Comparison of ENCODE assay signal across 10 cellular contexts in genomic region chr17:80781188-80781577, GRCh38.
A peak's percentile ranks its signal among the peaks of the same experiment; 100 is the strongest.
DNase-seq lines count a peak whose midpoint lies in the region; ATAC-seq and TF ChIP-seq lines count a peak whose summit lies in the region.
"Had no signal": no experiment of that assay in that cellular context is flagged by ENCODE, and none has a peak within 500 bp of the region (broad histone marks: within the 10 kb centered on the region; RNA-seq: fewer than 3 reads in every experiment).

No MANE protein-coding gene starts in this region.

- H3K9me3 ChIP-seq in BLaER1 treated with 17β-estradiol and CSF1 and Interleukin-3, amounts not matched to agents 10 nM and 100 nM (replicated peaks in 1 of 11): no peaks in the 10 kb centered on the region; a peak in 1 of 22 replicates
- H3K9me3 ChIP-seq in H9 (ENCODE audit: control insufficient read depth, low read depth, low read length) (no peaks in the 10 kb centered on the region), MM.1S (replicated peaks; ENCODE audit: insufficient read depth, low read length) (no peaks in the 10 kb centered on the region)

- ATAC-seq in HG02588 (IDR thresholded peaks at IDR 0.05; ENCODE audit: unreplicated experiment): no peak

- H3K4me3 Mint-ChIP-seq in H9: no peak overlapping the region
- peak overlapping the region; percentile 54 for H3K4me3 Mint-ChIP-seq in activated CD4-positive, alpha-beta memory T cell treated with anti-CD3 and anti-CD28 coated beads, Interleukin-2, amount 10 ng/mL, durations not matched to agents 7 days and 5 days
- no peak overlapping the region for H3K4me3 Mint-ChIP-seq in mesothelial cell of epicardium

- H3K9me2 ChIP-seq in MM.1S (replicated peaks; ENCODE audit: insufficient read depth, low read length): no peaks in the 10 kb centered on the region

- H3K27ac Mint-ChIP-seq in H9 (peak overlapping the region in 2 of 3 experiments; percentile 0 to 44; a peak in 1 of 7 replicates), mesothelial cell of epicardium (no peak overlapping the region)
- peak overlapping the region; percentile 95 for H3K27ac Mint-ChIP-seq in activated CD4-positive, alpha-beta memory T cell treated with anti-CD3 and anti-CD28 coated beads, Interleukin-2, amount 10 ng/mL, durations not matched to agents 7 days and 5 days

- H3K27me3 ChIP-seq in BLaER1 treated with 17β-estradiol and CSF1 and Interleukin-3, amounts not matched to agents 10 nM and 100 nM: no peaks in the 10 kb centered on the region
- H3K27me3 ChIP-seq in H9 (ENCODE audit: insufficient read depth, low read length): no peaks in the 10 kb centered on the region
- no peaks in the 10 kb centered on the region for H3K27me3 ChIP-seq in MM.1S (replicated peaks; ENCODE audit: insufficient read depth, low read length)

- POLR2A ChIA-PET in activated CD4-positive, alpha-beta memory T cell treated with anti-CD3 and anti-CD28 coated beads, Interleukin-2, amount 10 ng/mL, durations not matched to agents 7 days and 5 days (lab: Charles Lee): interaction anchor here (0.7 to 6.0 kb wide), 22 partner anchors 9 to 358 kb away, joined by 3 to 68 read pairs (median 6); no protein-coding TSS in a partner anchor

- peak overlapping the region; percentile 17 to 66 (median 53); a peak in 21 of 22 replicates for H3K4me2 ChIP-seq in BLaER1 treated with 17β-estradiol and CSF1 and Interleukin-3, amounts not matched to agents 10 nM and 100 nM
- H3K4me2 ChIP-seq in H9 (ENCODE audit: insufficient read depth, insufficient read length, low read length) (no peak overlapping the region), MM.1S (ENCODE audit: low read depth, low read length) (no peak overlapping the region)

- no peak overlapping the region for H2BK5ac ChIP-seq in H9 (ENCODE audit: insufficient read length, low read length)

- H3K9ac ChIP-seq in BLaER1 treated with 17β-estradiol and CSF1 and Interleukin-3, amounts not matched to agents 10 nM and 100 nM: peak overlapping the region in 2 of 11 experiments; percentile 23 to 24; a peak in 1 of 22 replicates
- no peak overlapping the region for H3K9ac ChIP-seq in H9 (ENCODE audit: extremely low read depth, insufficient read length, low read length)
- H3K9ac ChIP-seq in MM.1S (ENCODE audit: low read length): no peak overlapping the region

- H3K4me1 Mint-ChIP-seq in H9 (peaks cover 36 to 52% of the 10 kb centered on the region in 2 experiments), mesothelial cell of epicardium (peaks cover 25% of the 10 kb centered on the region)
- peaks cover 87% of the 10 kb centered on the region for H3K4me1 Mint-ChIP-seq in activated CD4-positive, alpha-beta memory T cell treated with anti-CD3 and anti-CD28 coated beads, Interleukin-2, amount 10 ng/mL, durations not matched to agents 7 days and 5 days

- H4K8ac ChIP-seq in H9 (replicated peaks; ENCODE audit: insufficient read length, low read depth, low read length): no peak overlapping the region

- no peak overlapping the region for H3K14ac ChIP-seq in H9 (ENCODE audit: insufficient read depth, low read length)

- no peaks in the 10 kb centered on the region for H3K79me2 ChIP-seq in H9 (ENCODE audit: insufficient read depth, low read length)
- no peaks in the 10 kb centered on the region for H3K79me2 ChIP-seq in MM.1S (ENCODE audit: low read length)

- WGBS in H9 (ENCODE audit: extremely low coverage, insufficient read length, low lambda C conversion rate): no CpG with 5 or more reads among the region's 10 CpGs

- H3T11ph ChIP-seq in H9 (ENCODE audit: low read length): no peak overlapping the region

- H3K4me1 ChIP-seq in BLaER1 treated with 17β-estradiol and CSF1 and Interleukin-3, amounts not matched to agents 10 nM and 100 nM: peaks cover 19 to 39% (median 31%) of the 10 kb centered on the region in 10 experiments
- H3K4me1 ChIP-seq in H9 (ENCODE audit: insufficient read depth, low read length): peaks cover 2% of the 10 kb centered on the region; the same call in 1 of the 2 replicates
- H3K4me1 ChIP-seq in MM.1S (ENCODE audit: low read length): no peaks in the 10 kb centered on the region

- H3K4me3 ChIP-seq in BLaER1 treated with 17β-estradiol and CSF1 and Interleukin-3, amounts not matched to agents 10 nM and 100 nM: no peak overlapping the region
- H3K4me3 ChIP-seq in MM.1S (ENCODE audit: low read length): no peak overlapping the region

- no peak overlapping the region for H2BK12ac ChIP-seq in H9 (ENCODE audit: insufficient read length, low read depth, low read length)

- H3K18ac ChIP-seq in H9 (ENCODE audit: insufficient read length, low read depth, low read length): no peak overlapping the region

- no peak overlapping the region for H2AFZ ChIP-seq in H9 (ENCODE audit: low read length)
- H2AFZ ChIP-seq in MM.1S (ENCODE audit: low read length): no peak overlapping the region

- no peak overlapping the region for H3K23ac ChIP-seq in H9 (ENCODE audit: insufficient read length, low read depth, low read length)

- no peak overlapping the region for H3K4ac ChIP-seq in H9 (ENCODE audit: low read depth, low read length)

- H3K56ac ChIP-seq in H9 (ENCODE audit: insufficient read length, low read depth, low read length): no peak overlapping the region

- H3K79me1 ChIP-seq in H9 (ENCODE audit: insufficient read depth, low read depth, low read length, poor library complexity, severe bottlenecking): no peaks in the 10 kb centered on the region

- H3K9me3 Mint-ChIP-seq in H9 (no peaks in the 10 kb centered on the region), mesothelial cell of epicardium (no peaks in the 10 kb centered on the region)
- H3K9me3 Mint-ChIP-seq in activated CD4-positive, alpha-beta memory T cell treated with anti-CD3 and anti-CD28 coated beads, Interleukin-2, amount 10 ng/mL, durations not matched to agents 7 days and 5 days: no peaks in the 10 kb centered on the region

- no peaks in the 10 kb centered on the region for H3F3A ChIP-seq in MM.1S (ENCODE audit: insufficient read depth, low read length)

- CTCF ChIA-PET in activated CD4-positive, alpha-beta memory T cell treated with anti-CD3 and anti-CD28 coated beads, Interleukin-2, amount 10 ng/mL, durations not matched to agents 7 days and 5 days (lab: Charles Lee): interaction anchor here (0.7 to 2.1 kb wide), 12 partner anchors 9 to 242 kb away, joined by 3 to 7 read pairs (median 4); no protein-coding TSS in a partner anchor

- TF ChIP-seq CTCF in H9 (conservative IDR thresholded peaks at IDR 0.05) (no peak), MM.1S (IDR thresholded peaks at IDR 0.05; ENCODE audit: low read length) (no peak), mesothelial cell of epicardium (IDR thresholded peaks at IDR 0.05; ENCODE audit: unreplicated experiment) (no peak)

- H4K20me1 ChIP-seq in BLaER1 treated with 17β-estradiol and CSF1 and Interleukin-3, amounts not matched to agents 10 nM and 100 nM: peaks cover 0 to 88% (median 71%) of the 10 kb centered on the region in 11 experiments; a peak in 19 of 22 replicates
- H4K20me1 ChIP-seq in H9 (ENCODE audit: control insufficient read depth, insufficient read depth, insufficient read length): no peaks in the 10 kb centered on the region
- H4K20me1 ChIP-seq in MM.1S (ENCODE audit: insufficient read depth, low read length): no peaks in the 10 kb centered on the region

- no peak overlapping the region for H2AK5ac ChIP-seq in H9 (ENCODE audit: insufficient read length, low read length)

- H3K23me2 ChIP-seq in H9 (ENCODE audit: insufficient read length, low read depth, low read length, poor library complexity, severe bottlenecking): no peaks in the 10 kb centered on the region

- peaks cover 11 to 42% (median 27%) of the 10 kb centered on the region in 11 experiments; a peak in 20 of 22 replicates for H3K36me3 ChIP-seq in BLaER1 treated with 17β-estradiol and CSF1 and Interleukin-3, amounts not matched to agents 10 nM and 100 nM
- no peaks in the 10 kb centered on the region for H3K36me3 ChIP-seq in MM.1S (replicated peaks; ENCODE audit: insufficient read depth, low read length)

- H3K36me3 Mint-ChIP-seq in H9 (ENCODE audit: insufficient read depth in 1 of 3, low read depth in 3 of 3): peaks cover 7 to 9% (median 7%) of the 10 kb centered on the region in 3 experiments; a peak in 6 of 7 replicates
- peaks cover 46% of the 10 kb centered on the region for H3K36me3 Mint-ChIP-seq in activated CD4-positive, alpha-beta memory T cell treated with anti-CD3 and anti-CD28 coated beads, Interleukin-2, amount 10 ng/mL, durations not matched to agents 7 days and 5 days (ENCODE audit: low read depth)
- H3K36me3 Mint-ChIP-seq in mesothelial cell of epicardium: peaks cover 7% of the 10 kb centered on the region

- no peak overlapping the region for H4K5ac ChIP-seq in H9 (ENCODE audit: insufficient read length, low read depth, low read length)

- H2BK120ac ChIP-seq in H9 (ENCODE audit: low read depth, low read length, poor library complexity, severe bottlenecking): no peak overlapping the region

- DNase-seq in H9: no peak
- peak; percentile 43 for DNase-seq in activated CD4-positive, alpha-beta memory T cell treated with anti-CD3 and anti-CD28 coated beads, Interleukin-2, amount 10 ng/mL, durations not matched to agents 7 days and 5 days
- peak; percentile 84 for DNase-seq in mesenteric fat pad (ENCODE audit: low spot score)
- DNase-seq in MM.1S: no peak
- DNase-seq in epidermal melanocyte (ENCODE audit: insufficient read length, low spot score): no peak
- no peak for DNase-seq in mesothelial cell of epicardium (ENCODE audit: low spot score in 2 of 2, unreplicated experiment in 2 of 2)
- DNase-seq: erythroblast, KBM-7 had no signal

- H3K27me3 Mint-ChIP-seq in H9 (ENCODE audit: low read depth) (no peaks in the 10 kb centered on the region; the same call in 1 of the 2 replicates), mesothelial cell of epicardium (ENCODE audit: low read depth) (no peaks in the 10 kb centered on the region)
- H3K27me3 Mint-ChIP-seq in activated CD4-positive, alpha-beta memory T cell treated with anti-CD3 and anti-CD28 coated beads, Interleukin-2, amount 10 ng/mL, durations not matched to agents 7 days and 5 days: no peaks in the 10 kb centered on the region

- H3K27ac ChIP-seq in BLaER1 treated with 17β-estradiol and CSF1 and Interleukin-3, amounts not matched to agents 10 nM and 100 nM: no peak overlapping the region
- H3K27ac ChIP-seq in H9 (ENCODE audit: insufficient read length, low read depth, low read length) (no peak overlapping the region), MM.1S (ENCODE audit: low read length) (no peak overlapping the region)

- no peak overlapping the region for H2BK15ac ChIP-seq in H9 (ENCODE audit: low read depth, low read length)

- no peak overlapping the region for H2BK20ac ChIP-seq in H9 (ENCODE audit: low read depth, low read length, poor library complexity, severe bottlenecking)

- no peak overlapping the region for H4K91ac ChIP-seq in H9 (ENCODE audit: insufficient read length, low read depth, low read length)

Comparison
In these comparisons a context has a peak if more than half of its experiments do, and no peak if none do; other contexts are left out.
1. H3K4me2 ChIP-seq: peak in BLaER1 treated with 17β-estradiol and CSF1 and Interleukin-3, amounts not matched to agents 10 nM and 100 nM (11 of 11); none in H9 (single experiment) and MM.1S (single experiment).
2. DNase-seq: peak in activated CD4-positive, alpha-beta memory T cell treated with anti-CD3 and anti-CD28 coated beads, Interleukin-2, amount 10 ng/mL, durations not matched to agents 7 days and 5 days (single experiment) and mesenteric fat pad (single experiment); none in H9 (single experiment), MM.1S (single experiment), epidermal melanocyte (single experiment) and mesothelial cell of epicardium (0 of 2).